In genomic region chr6:140071601-140072062, GRCh38 we compare ENCODE assay signal across 12 cellular contexts.
DNase-seq lines count a peak whose midpoint lies in the region; ATAC-seq, FAIRE-seq and TF ChIP-seq lines count a peak whose summit lies in the region.
"Had no signal": no experiment of that assay in that cellular context is flagged by ENCODE, and none has a peak within 500 bp of the region (broad histone marks: within the 10 kb centered on the region; RNA-seq: fewer than 3 reads in every experiment).

No MANE protein-coding gene starts in this region.

- 76 to 92% (median 83%) methylated on average over 1 of the region's 1 CpG for WGBS in spleen, 5 donors

- H3K36me3 ChIP-seq in spleen (no peaks in the 10 kb centered on the region), right atrium auricular region (no peaks in the 10 kb centered on the region), WERI-Rb-1 (no peaks in the 10 kb centered on the region)

- TF ChIP-seq POLR2A in spleen (IDR thresholded peaks at IDR 0.05): no peak

- peak; percentile 41 for ATAC-seq in GM18858 (IDR thresholded peaks at IDR 0.05; ENCODE audit: unreplicated experiment)
- ATAC-seq: activated CD4-positive, CD25-positive, alpha-beta regulatory T cell treated with anti-CD3 and anti-CD28 coated beads, Interleukin-2, amount 50 U/mL, for 24 hours; natural killer cell treated with Interleukin-12 subunit alpha and Interleukin-12 subunit beta and Interleukin-15 and Interleukin-18, amount 100 ng/mL, for 72 hours had no signal

- H3K4me3 ChIP-seq in spleen: no peak overlapping the region
- no peak overlapping the region for H3K4me3 ChIP-seq in right atrium auricular region
- H3K4me3 ChIP-seq in WERI-Rb-1 (ENCODE audit: low read depth, low read length): no peak overlapping the region

- peak overlapping the region in 6 of 8 donors; percentile 1 to 62 (median 34) for H3K27ac ChIP-seq in spleen
- no peak overlapping the region for H3K27ac ChIP-seq in right atrium auricular region
- no peak overlapping the region for H3K27ac ChIP-seq in WERI-Rb-1

- FAIRE-seq in RCC 7860 (lab: Jason Lieb, UNC): peak; percentile 71

- DNase-seq in RCC 7860 (ENCODE audit: low spot score): peak; percentile 18
- DNase-seq in fibroblast of peridontal ligament (ENCODE audit: extremely low read depth): peak; percentile 74
- no peak for DNase-seq in spleen
- DNase-seq in head of caudate nucleus: no peak
- no peak for DNase-seq in NCI-H82 (lab: John Stamatoyannopoulos, UW)
- DNase-seq in right atrium auricular region (ENCODE audit: low spot score): no peak
- no peak for DNase-seq in WERI-Rb-1
- DNase-seq: activated naive CD4-positive, alpha-beta T cell treated with Interleukin-2 at 50 U/mL for 16 hours; NCI-H1930 had no signal

- peaks cover 0 to 13% (median 0%) of the 10 kb centered on the region in 6 donors for H3K4me1 ChIP-seq in spleen
- peaks cover 0 to 31% of the 10 kb centered on the region in 2 donors for H3K4me1 ChIP-seq in right atrium auricular region

- H3K27me3 ChIP-seq in spleen (replicated peaks in 1 of 7) (no peaks in the 10 kb centered on the region), right atrium auricular region (no peaks in the 10 kb centered on the region), WERI-Rb-1 (ENCODE audit: insufficient read depth, low read depth, severe bottlenecking) (no peaks in the 10 kb centered on the region)

- TF ChIP-seq CTCF in spleen (IDR thresholded peaks at IDR 0.05 in 8 of 11, conservative IDR thresholded peaks at IDR 0.05 in 3 of 11): no peak
- TF ChIP-seq CTCF in right atrium auricular region (IDR thresholded peaks at IDR 0.05): no peak
- no peak for TF ChIP-seq CTCF in WERI-Rb-1 (IDR thresholded peaks at IDR 0.05; ENCODE audit: low read depth, low read length)

- intact Hi-C loops in spleen (cut with DNase I; ENCODE audit: low total_unique reads) (no loop called here), head of caudate nucleus (cut with DNase I) (no loop called here)

- no peaks in the 10 kb centered on the region for H3K9me3 ChIP-seq in spleen
- no peaks in the 10 kb centered on the region for H3K9me3 ChIP-seq in right atrium auricular region
- H3K9me3 ChIP-seq in WERI-Rb-1 (ENCODE audit: severe bottlenecking): no peaks in the 10 kb centered on the region

Comparison
In these comparisons a context has a peak if more than half of its experiments do, and no peak if none do; other contexts are left out.
1. DNase-seq: peak in RCC 7860 (single experiment) and fibroblast of peridontal ligament (single experiment); none in spleen (single experiment), head of caudate nucleus (0 of 42), NCI-H82 (single experiment), right atrium auricular region (single experiment) and WERI-Rb-1 (single experiment).
2. H3K27ac ChIP-seq: peak in spleen (6 of 8); none in right atrium auricular region (0 of 2) and WERI-Rb-1 (single experiment).